ENCODE assay signal across 1 cellular context in the genomic region with DNA sequence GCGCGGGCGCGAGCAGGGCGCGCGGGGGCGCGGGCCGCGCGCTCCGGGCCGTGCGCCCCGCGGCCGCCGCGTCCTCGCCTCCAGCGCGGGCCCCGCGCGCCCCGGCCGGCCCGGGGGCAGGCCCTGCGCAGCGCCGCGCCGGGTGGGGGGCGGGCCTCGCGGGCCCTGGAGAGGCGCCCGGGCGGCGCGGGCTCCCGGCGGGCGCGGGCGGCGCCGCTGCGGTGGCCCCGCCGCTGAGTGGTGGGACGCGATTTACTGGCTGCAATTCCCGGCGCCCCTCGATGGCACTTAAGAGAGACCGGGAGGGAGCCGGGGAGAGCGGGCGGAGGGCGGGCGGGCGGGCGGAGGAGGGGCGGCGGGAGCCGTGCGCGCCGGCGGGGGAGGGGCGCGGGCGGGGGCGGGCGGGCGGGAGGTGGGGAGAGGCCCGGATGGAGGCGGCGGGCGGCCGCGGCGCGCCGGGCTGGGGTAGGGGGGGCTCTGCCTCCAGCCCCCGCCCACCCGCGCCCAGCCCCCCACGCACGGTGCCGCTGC.
TF ChIP-seq lines count a peak whose summit lies in the region.

No MANE protein-coding gene starts in this region.

TF ChIP-seq in HCT116, 20 proteins besides CTCF, POLR2A, EP300 and RAD21 (continued from another document):
- TF ChIP-seq, protein P1, sequence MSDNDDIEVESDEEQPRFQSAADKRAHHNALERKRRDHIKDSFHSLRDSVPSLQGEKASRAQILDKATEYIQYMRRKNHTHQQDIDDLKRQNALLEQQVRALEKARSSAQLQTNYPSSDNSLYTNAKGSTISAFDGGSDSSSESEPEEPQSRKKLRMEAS (IDR thresholded peaks at IDR 0.05), result no peak
